Comparison of ENCODE assay signal across 18 cellular contexts in genomic region chr2:105113616-105114275, GRCh38.
"Had no signal": no experiment of that assay in that cellular context is flagged by ENCODE, and none has a peak within 500 bp of the region (broad histone marks: within the 10 kb centered on the region; RNA-seq: fewer than 3 reads in every experiment).

No MANE protein-coding gene starts in this region.

- H3K4me3 ChIP-seq: colonic mucosa, left ventricle myocardium inferior, lower lobe of right lung, psoas muscle, right lobe of liver, testis, tibial nerve, upper lobe of right lung had no signal

- H3K4me1 ChIP-seq: colonic mucosa, left ventricle myocardium inferior, lower lobe of right lung, psoas muscle, right lobe of liver, testis, tibial nerve, upper lobe of right lung had no signal

- H3K9me3 ChIP-seq: colonic mucosa, left ventricle myocardium inferior, lower lobe of right lung, psoas muscle, right lobe of liver, testis, tibial nerve, upper lobe of right lung had no signal

- ATAC-seq: stimulated activated naive CD8-positive, alpha-beta T cell treated with anti-CD3 and anti-CD28 coated beads, Interleukin-15, amount 100 ng/mL, for 72 hours had no signal

- H3K36me3 ChIP-seq: colonic mucosa, left ventricle myocardium inferior, lower lobe of right lung, right lobe of liver, tibial nerve, upper lobe of right lung had no signal

- H3K27ac Mint-ChIP-seq: immature natural killer cell; memory B cell; naive B cell; nephron progenitor cell; stimulated activated naive B cell treated with anti-CD40 and anti-IgM and Interleukin-4, amounts not matched to agents 10 μg/mL and 1 μg/mL and 100 μg/mL, for 72 hours had no signal

- H3K36me3 Mint-ChIP-seq: naive B cell had no signal

- H3K9me3 Mint-ChIP-seq: immature natural killer cell; memory B cell; naive B cell; nephron progenitor cell; stimulated activated naive B cell treated with anti-CD40 and anti-IgM and Interleukin-4, amounts not matched to agents 10 μg/mL and 1 μg/mL and 100 μg/mL, for 72 hours; stimulated activated naive CD8-positive, alpha-beta T cell treated with anti-CD3 and anti-CD28 coated beads, Interleukin-15, amount 100 ng/mL, for 72 hours had no signal

- H3K27ac ChIP-seq: colonic mucosa, left ventricle myocardium inferior, lower lobe of right lung, psoas muscle, right lobe of liver, testis, tibial nerve, upper lobe of right lung had no signal

- H3K27me3 ChIP-seq: colonic mucosa, right lobe of liver, testis, tibial nerve, upper lobe of right lung had no signal

- DNase-seq: colonic mucosa; glutamatergic neuron; left cardiac atrium; left ventricle myocardium inferior; lower lobe of right lung; nephron progenitor cell; psoas muscle; right lobe of liver; stimulated activated CD4-positive, alpha-beta T cell treated with anti-CD3 and anti-CD28 coated beads, Interleukin-2, amount 100 ng/mL, for 24 hours; stimulated activated CD4-positive, alpha-beta T cell treated with anti-CD3 and anti-CD28 coated beads, Interleukin-4, amount 100 ng/mL, for 4 hours; stimulated activated naive B cell treated with anti-CD40 and anti-IgM and Interleukin-4, amounts not matched to agents 10 μg/mL and 1 μg/mL and 100 μg/mL, for 72 hours; stimulated activated naive CD8-positive, alpha-beta T cell treated with anti-CD3 and anti-CD28 coated beads, Interleukin-15, amount 100 ng/mL, for 72 hours; testis; upper lobe of right lung had no signal

- H3K27me3 Mint-ChIP-seq: memory B cell; naive B cell; stimulated activated naive B cell treated with anti-CD40 and anti-IgM and Interleukin-4, amounts not matched to agents 10 μg/mL and 1 μg/mL and 100 μg/mL, for 72 hours; stimulated activated naive CD8-positive, alpha-beta T cell treated with anti-CD3 and anti-CD28 coated beads, Interleukin-15, amount 100 ng/mL, for 72 hours had no signal

- H3K4me1 Mint-ChIP-seq: immature natural killer cell; memory B cell; naive B cell; stimulated activated naive B cell treated with anti-CD40 and anti-IgM and Interleukin-4, amounts not matched to agents 10 μg/mL and 1 μg/mL and 100 μg/mL, for 72 hours; stimulated activated naive CD8-positive, alpha-beta T cell treated with anti-CD3 and anti-CD28 coated beads, Interleukin-15, amount 100 ng/mL, for 72 hours had no signal

- H3K4me3 Mint-ChIP-seq: immature natural killer cell; memory B cell; naive B cell; nephron progenitor cell; stimulated activated naive B cell treated with anti-CD40 and anti-IgM and Interleukin-4, amounts not matched to agents 10 μg/mL and 1 μg/mL and 100 μg/mL, for 72 hours; stimulated activated naive CD8-positive, alpha-beta T cell treated with anti-CD3 and anti-CD28 coated beads, Interleukin-15, amount 100 ng/mL, for 72 hours had no signal
